In the genomic region with DNA sequence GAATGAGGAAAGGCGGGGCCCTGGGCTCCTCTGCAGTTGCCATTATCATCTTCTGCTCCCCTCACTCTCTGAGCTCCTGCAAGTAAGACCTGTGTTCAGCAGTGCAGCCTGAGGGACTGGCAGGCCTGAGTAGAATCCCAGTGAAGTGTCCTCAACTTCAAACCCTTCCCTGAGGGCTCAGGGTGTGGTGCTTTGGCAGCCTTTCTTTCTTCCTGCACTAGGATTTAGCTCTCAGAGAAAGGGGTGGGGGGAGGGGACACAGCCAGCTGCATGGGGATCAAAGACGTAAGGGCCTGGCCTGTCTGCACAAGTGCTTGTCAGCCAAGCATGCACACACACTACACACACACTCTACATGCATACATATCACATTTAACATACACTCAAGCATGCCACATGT, we compare ENCODE assay signal across 26 cellular contexts.
DNase-seq lines count a peak whose midpoint lies in the region; ATAC-seq and TF ChIP-seq lines count a peak whose summit lies in the region.
"Had no signal": no experiment of that assay in that cellular context is flagged by ENCODE, and none has a peak within 500 bp of the region (broad histone marks: within the 10 kb centered on the region; RNA-seq: fewer than 3 reads in every experiment).

No MANE protein-coding gene starts in this region.

- CTCF ChIA-PET in activated CD4-positive, alpha-beta T cell treated with anti-CD3 and anti-CD28 coated beads for 36 hours (lab: Charles Lee), result interaction anchor here (0.9 to 1.0 kb wide), 2 partner anchors 46 to 175 kb away, joined by 3 read pairs; no protein-coding TSS in a partner anchor

- H3K4me3 Mint-ChIP-seq in activated CD4-positive, alpha-beta T cell treated with anti-CD3 and anti-CD28 coated beads, Interleukin-2, amount 10 ng/mL, durations not matched to agents 24 days and 14 days, result no peak overlapping the region
- H3K4me3 Mint-ChIP-seq in activated CD4-positive, alpha-beta T cell treated with anti-CD3 and anti-CD28 coated beads for 36 hours, result no peak overlapping the region
- H3K4me3 Mint-ChIP-seq: memory B cell had no signal

- H3K9me3 Mint-ChIP-seq in activated CD4-positive, alpha-beta T cell treated with anti-CD3 and anti-CD28 coated beads, Interleukin-2, amount 10 ng/mL, durations not matched to agents 24 days and 14 days, result no peaks in the 10 kb centered on the region
- no peaks in the 10 kb centered on the region for H3K9me3 Mint-ChIP-seq in activated CD4-positive, alpha-beta T cell treated with anti-CD3 and anti-CD28 coated beads for 36 hours (ENCODE audit: low read depth)
- H3K9me3 Mint-ChIP-seq: activated naive CD4-positive, alpha-beta T cell treated with anti-CD3 and anti-CD28 coated beads, Interleukin-2, amount 50 U/mL, for 72 hours; memory B cell had no signal

- intact Hi-C loops in activated CD4-positive, alpha-beta T cell treated with anti-CD3 and anti-CD28 coated beads, Interleukin-2, amount 10 ng/mL, durations not matched to agents 24 days and 14 days (cut with micrococcal nuclease), result no loop called here
- intact Hi-C loops in activated CD4-positive, alpha-beta T cell treated with anti-CD3 and anti-CD28 coated beads for 36 hours (cut with DNase I, micrococcal nuclease), result no loop called here
- intact Hi-C loops in Right ventricle myocardium inferior (cut with DNase I), result no loop called here

- no peaks in the 10 kb centered on the region for H3K36me3 Mint-ChIP-seq in activated CD4-positive, alpha-beta T cell treated with anti-CD3 and anti-CD28 coated beads, Interleukin-2, amount 10 ng/mL, durations not matched to agents 24 days and 14 days (ENCODE audit: low read depth)
- no peaks in the 10 kb centered on the region for H3K36me3 Mint-ChIP-seq in activated CD4-positive, alpha-beta T cell treated with anti-CD3 and anti-CD28 coated beads for 36 hours (ENCODE audit: low read depth)
- H3K36me3 Mint-ChIP-seq: activated naive CD4-positive, alpha-beta T cell treated with anti-CD3 and anti-CD28 coated beads, Interleukin-2, amount 50 U/mL, for 72 hours; memory B cell had no signal

- DNase-seq in activated CD4-positive, alpha-beta T cell treated with anti-CD3 and anti-CD28 coated beads, Interleukin-2, amount 10 ng/mL, durations not matched to agents 24 days and 14 days, result peak; percentile 52
- no peak for DNase-seq in activated CD4-positive, alpha-beta T cell treated with anti-CD3 and anti-CD28 coated beads for 36 hours
- peak; percentile 29 for DNase-seq in NCI-H510A treated with DMSO at 0.1 percent for 48 hours (lab: John Stamatoyannopoulos, UW)
- peak; percentile 24 for DNase-seq in epithelial cell of esophagus (ENCODE audit: low read depth)
- no peak for DNase-seq in ureter (ENCODE audit: low spot score)
- no peak for DNase-seq in dermis blood vessel endothelial cell
- no peak for DNase-seq in NCI-H446 (lab: John Stamatoyannopoulos, UW)
- no peak for DNase-seq in Right ventricle myocardium inferior (ENCODE audit: missing footprints)
- DNase-seq: 8988T; activated CD4-positive, alpha-beta T cell treated with anti-CD3 and anti-CD28 coated beads for 48 hours; activated CD8-positive, alpha-beta memory T cell treated with anti-CD3 and anti-CD28 coated beads for 24 hours; hippocampal formation; NCI-H1048; NCI-H526 treated with DMSO at 0.1 percent for 48 hours; pancreas; retina; SIG-M5; stimulated activated naive CD4-positive, alpha-beta T cell treated with Interleukin-2 at 50 U/mL for 16 hours; upper lobe of left lung; WERI-Rb-1 had no signal

- no peak for ATAC-seq in activated CD4-positive, alpha-beta T cell treated with anti-CD3 and anti-CD28 coated beads for 36 hours
- no peak for ATAC-seq in Right ventricle myocardium inferior
- ATAC-seq: GM12878, Panc1, pancreas had no signal

- no peak overlapping the region for H3K27ac Mint-ChIP-seq in activated CD4-positive, alpha-beta T cell treated with anti-CD3 and anti-CD28 coated beads, Interleukin-2, amount 10 ng/mL, durations not matched to agents 24 days and 14 days
- H3K27ac Mint-ChIP-seq in activated CD4-positive, alpha-beta T cell treated with anti-CD3 and anti-CD28 coated beads for 36 hours, result no peak overlapping the region
- H3K27ac Mint-ChIP-seq: activated naive CD4-positive, alpha-beta T cell treated with anti-CD3 and anti-CD28 coated beads, Interleukin-2, amount 50 U/mL, for 72 hours; memory B cell had no signal

- peaks cover 2% of the 10 kb centered on the region for H3K27me3 Mint-ChIP-seq in activated CD4-positive, alpha-beta T cell treated with anti-CD3 and anti-CD28 coated beads, Interleukin-2, amount 10 ng/mL, durations not matched to agents 24 days and 14 days
- H3K27me3 Mint-ChIP-seq in activated CD4-positive, alpha-beta T cell treated with anti-CD3 and anti-CD28 coated beads for 36 hours, result no peaks in the 10 kb centered on the region

- POLR2A ChIA-PET in activated CD4-positive, alpha-beta T cell treated with anti-CD3 and anti-CD28 coated beads for 36 hours (lab: Charles Lee), result no interaction called here

- TF ChIP-seq CTCF in epithelial cell of esophagus (IDR thresholded peaks at IDR 0.05; ENCODE audit: insufficient read depth, low read depth, low read length, missing control alignments), result no peak

- peaks cover 6% of the 10 kb centered on the region for H3K4me1 Mint-ChIP-seq in activated CD4-positive, alpha-beta T cell treated with anti-CD3 and anti-CD28 coated beads, Interleukin-2, amount 10 ng/mL, durations not matched to agents 24 days and 14 days
- peaks cover 9% of the 10 kb centered on the region for H3K4me1 Mint-ChIP-seq in activated CD4-positive, alpha-beta T cell treated with anti-CD3 and anti-CD28 coated beads for 36 hours
- H3K4me1 Mint-ChIP-seq: memory B cell had no signal

- no peak overlapping the region for H3K4me3 ChIP-seq in epithelial cell of esophagus (ENCODE audit: low read length)
- H3K4me3 ChIP-seq: GM12878, pancreas, skin epidermis, suprapubic skin, upper lobe of left lung had no signal

Comparison
In these comparisons a context has a peak if more than half of its experiments do, and no peak if none do; other contexts are left out.
1. DNase-seq: peak in activated CD4-positive, alpha-beta T cell treated with anti-CD3 and anti-CD28 coated beads, Interleukin-2, amount 10 ng/mL, durations not matched to agents 24 days and 14 days (single experiment), NCI-H510A treated with DMSO at 0.1 percent for 48 hours (single experiment) and epithelial cell of esophagus (single experiment); none in activated CD4-positive, alpha-beta T cell treated with anti-CD3 and anti-CD28 coated beads for 36 hours (single experiment), ureter (single experiment), dermis blood vessel endothelial cell (single experiment), NCI-H446 (0 of 2) and Right ventricle myocardium inferior (single experiment).